ENCODE assay signal across 9 cellular contexts in the genomic region with DNA sequence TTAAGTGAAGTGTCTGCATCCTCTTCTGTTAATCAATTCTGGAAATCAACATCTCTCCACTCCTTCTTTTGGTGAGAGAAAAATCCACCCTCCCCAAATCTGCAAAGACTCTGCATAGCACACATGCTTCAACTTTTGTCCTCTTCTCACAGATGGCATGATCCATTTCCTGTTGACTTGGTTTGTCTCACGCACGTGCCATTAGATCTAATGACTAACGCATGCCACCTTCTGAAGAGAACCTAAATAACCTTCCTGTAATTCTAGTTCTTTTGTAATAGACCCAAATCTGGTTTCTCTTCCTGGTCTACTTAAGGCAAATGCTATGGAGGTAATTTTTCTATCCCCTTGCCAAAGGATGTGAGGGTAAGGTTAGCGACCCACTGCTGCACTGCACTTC. TPM values are rescaled to one million over a fixed set of nuclear protein-coding genes. Genes with fewer than 3 reads are reported as not detected.
DNase-seq lines count a peak whose midpoint lies in the region; ATAC-seq and TF ChIP-seq lines count a peak whose summit lies in the region.
"Had no signal": no experiment of that assay in that cellular context is flagged by ENCODE, and none has a peak within 500 bp of the region (broad histone marks: within the 10 kb centered on the region; RNA-seq: fewer than 3 reads in every experiment).

No MANE protein-coding gene starts in this region.

- H3K4me3 ChIP-seq in uterus: no peak overlapping the region

- H3K36me3 ChIP-seq in uterus: no peaks in the 10 kb centered on the region

- H3K27ac ChIP-seq in uterus: no peak overlapping the region

- no peak for TF ChIP-seq POLR2A in uterus (IDR thresholded peaks at IDR 0.05)

- intact Hi-C loops in uterus (cut with DNase I; ENCODE audit: low total_unique reads) (no loop called here), posterior cingulate gyrus (cut with DNase I) (no loop called here)

- ATAC-seq in GM21576 (IDR thresholded peaks at IDR 0.05; ENCODE audit: unreplicated experiment): peak; percentile 60
- ATAC-seq in GM21381 (IDR thresholded peaks at IDR 0.05; ENCODE audit: unreplicated experiment): no peak
- no peak for ATAC-seq in HG02840 (IDR thresholded peaks at IDR 0.05; ENCODE audit: low FRiP score, unreplicated experiment)

- H3K9me3 ChIP-seq in uterus: no peaks in the 10 kb centered on the region

- no peaks in the 10 kb centered on the region for H3K4me1 ChIP-seq in uterus

- DNase-seq in EL (peak; percentile 70), NOMO-1 treated with dmso at 0.1 percent for 144 hours (lab: John Stamatoyannopoulos, UW; ENCODE audit: unreplicated experiment) (peak; percentile 29), dermis blood vessel endothelial cell (peak; percentile 94), uterus (no peak), posterior cingulate gyrus (no peak)

- no peak for TF ChIP-seq CTCF in uterus (IDR thresholded peaks at IDR 0.05)

- H3K27me3 ChIP-seq in uterus: no peaks in the 10 kb centered on the region

RNA-seq across cellular contexts. Expression of gene ATOSA, which starts 51.0 kb away (rescaled TPM):
- total RNA-seq in dermis blood vessel endothelial cell (66.3 and 66.5 TPM in 2 replicates), uterus (100 to 1,000 TPM in 1 of 4 donors, 10 to 100 TPM in 3; 45.0 to 114 (median 78.9) TPM)

RNA-seq across cellular contexts. Expression of gene ONECUT1, which starts 60.0 kb away (rescaled TPM):
- not detected in 2 replicates for total RNA-seq in dermis blood vessel endothelial cell
- not detected for total RNA-seq in uterus
- total RNA-seq: lower leg skin had no signal

Comparison
In these comparisons a context has a peak if more than half of its experiments do, and no peak if none do; other contexts are left out.
1. DNase-seq: peak in EL (single experiment), NOMO-1 treated with dmso at 0.1 percent for 144 hours (single experiment) and dermis blood vessel endothelial cell (single experiment); none in uterus (0 of 2) and posterior cingulate gyrus (0 of 10).